In the genomic region with DNA sequence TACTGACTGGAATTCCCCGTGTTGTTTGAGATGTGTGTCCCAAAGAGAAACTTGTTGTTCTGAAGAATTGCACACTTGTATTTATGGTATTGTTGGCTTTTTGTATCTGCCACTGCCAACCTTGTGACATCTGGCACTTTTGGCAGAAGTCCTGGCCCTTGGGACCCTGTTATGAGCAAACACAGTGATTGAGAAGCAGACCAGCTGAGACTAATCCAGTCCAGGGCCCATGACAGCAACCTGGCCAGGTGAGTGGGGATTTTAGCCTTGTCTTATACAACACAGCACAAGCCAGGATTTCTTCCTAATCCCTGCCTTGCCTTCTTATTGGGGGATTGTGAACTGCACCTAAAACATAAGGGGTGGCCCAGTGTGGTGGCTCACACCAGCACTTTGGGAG, we compare ENCODE assay signal across 26 cellular contexts.
DNase-seq lines count a peak whose midpoint lies in the region; ATAC-seq, FAIRE-seq and TF ChIP-seq lines count a peak whose summit lies in the region.
"Had no signal": no experiment of that assay in that cellular context is flagged by ENCODE, and none has a peak within 500 bp of the region (broad histone marks: within the 10 kb centered on the region; RNA-seq: fewer than 3 reads in every experiment).

No MANE protein-coding gene starts in this region.

- H3K4me3 Mint-ChIP-seq in CD8-positive, alpha-beta memory T cell, result no peak overlapping the region
- H3K4me3 Mint-ChIP-seq: CD8-positive, alpha-beta T cell; HFFc6 had no signal

- TF ChIP-seq RAD21 in GM12878 (IDR thresholded peaks at IDR 0.05; ENCODE audit: insufficient read depth, low read depth, low read length), result no peak

- no peak overlapping the region for H3K27ac Mint-ChIP-seq in CD8-positive, alpha-beta memory T cell
- H3K27ac Mint-ChIP-seq: CD8-positive, alpha-beta T cell; HFFc6 had no signal

- H3K4me1 Mint-ChIP-seq in CD8-positive, alpha-beta memory T cell, result no peaks in the 10 kb centered on the region

- peaks cover 3% of the 10 kb centered on the region for H3K9me3 ChIP-seq in left ventricle myocardium inferior (replicated peaks)
- peaks cover 4 to 25% (median 15%) of the 10 kb centered on the region in 11 experiments; a peak in 14 of 22 replicates for H3K9me3 ChIP-seq in BLaER1 treated with 17β-estradiol and CSF1 and Interleukin-3, amounts not matched to agents 10 nM and 100 nM (replicated peaks in 1 of 11)
- peaks cover 2% of the 10 kb centered on the region; the same call in 2 of the 3 replicates for H3K9me3 ChIP-seq in GM12878 (replicated peaks; ENCODE audit: control insufficient read depth, insufficient read depth, low read length)
- no peaks in the 10 kb centered on the region for H3K9me3 ChIP-seq in prostate gland
- no peaks in the 10 kb centered on the region for H3K9me3 ChIP-seq in CD8-positive, alpha-beta memory T cell (ENCODE audit: low read length)

- H3K36me3 ChIP-seq in left ventricle myocardium inferior (no peaks in the 10 kb centered on the region), GM12878 (ENCODE audit: control insufficient read depth in 2 of 2, insufficient read depth in 2 of 2, low read length in 1 of 2) (no peaks in the 10 kb centered on the region), prostate gland (no peaks in the 10 kb centered on the region)
- no peaks in the 10 kb centered on the region for H3K36me3 ChIP-seq in BLaER1 treated with 17β-estradiol and CSF1 and Interleukin-3, amounts not matched to agents 10 nM and 100 nM
- H3K36me3 ChIP-seq in CD8-positive, alpha-beta memory T cell (ENCODE audit: insufficient read depth, low read length), result no peaks in the 10 kb centered on the region
- H3K36me3 ChIP-seq: HAP-1 had no signal

- CTCF ChIA-PET in GM12878 (lab: Yijun Ruan, JAX), result no interaction called here
- CTCF ChIA-PET in CD8-positive, alpha-beta memory T cell (lab: Charles Lee), result no interaction called here

- H3K27me3 Mint-ChIP-seq in CD8-positive, alpha-beta memory T cell, result peaks cover 16 to 61% of the 10 kb centered on the region in 2 donors

- H3K36me3 Mint-ChIP-seq in CD8-positive, alpha-beta memory T cell, result peaks cover 0 to 2% (median 0%) of the 10 kb centered on the region in 3 donors
- H3K36me3 Mint-ChIP-seq: CD8-positive, alpha-beta T cell had no signal

- FAIRE-seq in GM12878 (lab: Jason Lieb, UNC), result peak; percentile 13
- FAIRE-seq: HepG2, K562 had no signal

- no peak for ATAC-seq in left cardiac atrium
- ATAC-seq in GM12878, result no peak
- ATAC-seq: CD8-positive, alpha-beta T cell; HepG2; K562 had no signal

- in situ Hi-C loops in GM12878 (cut with MboI), result no loop called here

- H3K4me1 ChIP-seq in left ventricle myocardium inferior (peaks cover 35% of the 10 kb centered on the region), GM12878 (ENCODE audit: control insufficient read depth, insufficient read depth, low read length) (no peaks in the 10 kb centered on the region), prostate gland (replicated peaks) (no peaks in the 10 kb centered on the region)
- H3K4me1 ChIP-seq in BLaER1 treated with 17β-estradiol and CSF1 and Interleukin-3, amounts not matched to agents 10 nM and 100 nM, result peaks cover 0 to 22% (median 12%) of the 10 kb centered on the region in 10 experiments; a peak in 11 of 20 replicates
- H3K4me1 ChIP-seq in CD8-positive, alpha-beta memory T cell (ENCODE audit: insufficient read depth, low read length), result no peaks in the 10 kb centered on the region
- H3K4me1 ChIP-seq: HAP-1 had no signal

- H3K79me2 ChIP-seq in GM12878 (ENCODE audit: control insufficient read depth, insufficient read depth, low read length), result no peaks in the 10 kb centered on the region

- intact Hi-C loops in left ventricle myocardium inferior (cut with micrococcal nuclease), result no loop called here
- intact Hi-C loops in left cardiac atrium (cut with DNase I), result loop anchor here in 1 of 2 donors (10.0 kb wide), 1 partner anchor 77 kb away; a partner anchor contains a TSS
- intact Hi-C loops in GM12878 (cut with micrococcal nuclease; ENCODE audit: unreplicated experiment), result no loop called here
- intact Hi-C loops in prostate gland (cut with DNase I), result no loop called here

- no peak overlapping the region for H3K9ac ChIP-seq in BLaER1 treated with 17β-estradiol and CSF1 and Interleukin-3, amounts not matched to agents 10 nM and 100 nM
- no peak overlapping the region for H3K9ac ChIP-seq in GM12878 (ENCODE audit: control insufficient read depth, insufficient read depth, low read length)

- no peak for TF ChIP-seq EP300 in GM12878 (IDR thresholded peaks at IDR 0.05; ENCODE audit: borderline replicate concordance in 1 of 2, control insufficient read depth in 1 of 2, low read depth in 2 of 2, low read length in 2 of 2)

- TF ChIP-seq POLR2A in GM12878 (IDR thresholded peaks at IDR 0.05; ENCODE audit: low read depth, low read length), result no peak
- TF ChIP-seq POLR2A in prostate gland (IDR thresholded peaks at IDR 0.05), result no peak

- peak overlapping the region in 7 of 11 experiments; percentile 9 to 49 (median 30); a peak in 11 of 22 replicates for H3K4me2 ChIP-seq in BLaER1 treated with 17β-estradiol and CSF1 and Interleukin-3, amounts not matched to agents 10 nM and 100 nM
- H3K4me2 ChIP-seq in GM12878 (ENCODE audit: control insufficient read depth, insufficient read depth), result no peak overlapping the region

- no TSS peak for BruUV-seq in GM12878 (replicated peaks; lab: Mats Ljungman, UMichigan)

- no peak overlapping the region for H2AFZ ChIP-seq in GM12878 (ENCODE audit: control insufficient read depth, low read depth, low read length)

- DNase-seq in left ventricle myocardium inferior (no peak), left cardiac atrium (no peak), GM12878 (ENCODE audit: low read depth, low spot score) (no peak), prostate gland (ENCODE audit: low spot score) (peak; percentile 21), nucleus accumbens (lab: John Stamatoyannopoulos, UW) (no peak)
- DNase-seq in CD8-positive, alpha-beta memory T cell, result no peak
- DNase-seq: CD8-positive, alpha-beta T cell; DMS153; DND-41; GOT3; HFFc6; Kasumi-1; NCI-H1092 treated with DMSO at 0.1 percent for 48 hours; NCI-H1436 treated with DMSO at 0.1 percent for 48 hours; NCI-H2029; NCI-H446; NCI-H524 treated with DMSO at 0.1 percent for 48 hours; NCI-H82; SIG-M5 had no signal

- TF ChIP-seq CTCF in left ventricle myocardium inferior (IDR thresholded peaks at IDR 0.05; ENCODE audit: borderline replicate concordance), result no peak
- TF ChIP-seq CTCF in GM12878 (IDR thresholded peaks at IDR 0.05 in 2 of 3, conservative IDR thresholded peaks at IDR 0.05 in 1 of 3; ENCODE audit: control insufficient read depth in 2 of 3, extremely low read depth in 1 of 3, insufficient read depth in 1 of 3, low read depth in 3 of 3, low read length in 3 of 3), result no peak
- TF ChIP-seq CTCF in prostate gland (IDR thresholded peaks at IDR 0.05), result no peak

- peak overlapping the region; percentile 47 for H3K27ac ChIP-seq in left ventricle myocardium inferior (replicated peaks)
- no peak overlapping the region for H3K27ac ChIP-seq in BLaER1 treated with 17β-estradiol and CSF1 and Interleukin-3, amounts not matched to agents 10 nM and 100 nM
- H3K27ac ChIP-seq in GM12878 (ENCODE audit: control insufficient read depth, insufficient read depth), result no peak overlapping the region
- H3K27ac ChIP-seq in prostate gland, result no peak overlapping the region
- H3K27ac ChIP-seq in CD8-positive, alpha-beta memory T cell (ENCODE audit: low read depth, low read length), result no peak overlapping the region
- H3K27ac ChIP-seq: C4-2B, RWPE1, SK-N-MC had no signal

- H4K20me1 ChIP-seq in BLaER1 treated with 17β-estradiol and CSF1 and Interleukin-3, amounts not matched to agents 10 nM and 100 nM, result no peaks in the 10 kb centered on the region
- H4K20me1 ChIP-seq in GM12878 (ENCODE audit: control insufficient read depth, insufficient read depth), result no peaks in the 10 kb centered on the region

- 0% methylated on average over 1 of the region's 1 CpG for WGBS in GM12878 (ENCODE audit: insufficient coverage, insufficient replicate concordance, low lambda C conversion rate, missing lambda C conversion rate)
- 43% methylated on average over 1 of the region's 1 CpG for WGBS in prostate gland

- RAD21 ChIA-PET in GM12878 (lab: Charles Lee; ENCODE audit: unreplicated experiment), result no interaction called here

- H3K4me3 ChIP-seq in left ventricle myocardium inferior (no peak overlapping the region), GM12878 (no peak overlapping the region), prostate gland (no peak overlapping the region)
- no peak overlapping the region for H3K4me3 ChIP-seq in BLaER1 treated with 17β-estradiol and CSF1 and Interleukin-3, amounts not matched to agents 10 nM and 100 nM
- no peak overlapping the region for H3K4me3 ChIP-seq in CD8-positive, alpha-beta memory T cell (ENCODE audit: low read length)
- H3K4me3 ChIP-seq: HAP-1, K562, SK-N-MC had no signal

- POLR2A ChIA-PET in GM12878 (lab: Charles Lee), result no interaction called here
- POLR2A ChIA-PET in CD8-positive, alpha-beta memory T cell (lab: Charles Lee), result no interaction called here

- SMC1A ChIA-PET in GM12878 (lab: Charles Lee; ENCODE audit: uncharacterized antibody, unreplicated experiment), result no interaction called here

- peaks cover 0 to 4% (median 0%) of the 10 kb centered on the region in 5 donors for H3K9me3 Mint-ChIP-seq in CD8-positive, alpha-beta memory T cell
- H3K9me3 Mint-ChIP-seq: CD8-positive, alpha-beta T cell had no signal

- no peaks in the 10 kb centered on the region for H3K27me3 ChIP-seq in left ventricle myocardium inferior (ENCODE audit: low read depth)
- no peaks in the 10 kb centered on the region for H3K27me3 ChIP-seq in BLaER1 treated with 17β-estradiol and CSF1 and Interleukin-3, amounts not matched to agents 10 nM and 100 nM
- H3K27me3 ChIP-seq in GM12878 (replicated peaks in 1 of 2; ENCODE audit: control insufficient read depth in 2 of 2, insufficient read depth in 2 of 2, low read length in 1 of 2), result no peaks in the 10 kb centered on the region; a peak in 1 of 4 replicates
- H3K27me3 ChIP-seq in prostate gland (replicated peaks; ENCODE audit: insufficient read depth), result no peaks in the 10 kb centered on the region
- no peaks in the 10 kb centered on the region for H3K27me3 ChIP-seq in CD8-positive, alpha-beta memory T cell (ENCODE audit: insufficient read depth, low read length, poor library complexity, severe bottlenecking)

TF ChIP-seq in GM12878, 131 proteins besides CTCF, POLR2A, EP300 and RAD21 (continues in another document):
- TF ChIP-seq POLR2AphosphoS5 (IDR thresholded peaks at IDR 0.05; ENCODE audit: low read length), result no peak
- TF ChIP-seq MYC (IDR thresholded peaks at IDR 0.05; ENCODE audit: insufficient read depth, insufficient read length, insufficient replicate concordance, low read length, severe bottlenecking), result no peak
